3 cellular contexts compared by ENCODE assay signal in genomic region chrX:39506131-39506530, GRCh38.
"Had no signal": no experiment of that assay in that cellular context is flagged by ENCODE, and none has a peak within 500 bp of the region (broad histone marks: within the 10 kb centered on the region; RNA-seq: fewer than 3 reads in every experiment).

No MANE protein-coding gene starts in this region.

- ATAC-seq: GM12878 had no signal

- DNase-seq: GDM1, GF-D8 had no signal

- H3K4me3 ChIP-seq: GM12878 had no signal
